ENCODE assay signal across 11 cellular contexts in genomic region chr3:79297242-79297641, GRCh38.
DNase-seq lines count a peak whose midpoint lies in the region; ATAC-seq and TF ChIP-seq lines count a peak whose summit lies in the region.
"Had no signal": no experiment of that assay in that cellular context is flagged by ENCODE, and none has a peak within 500 bp of the region (broad histone marks: within the 10 kb centered on the region; RNA-seq: fewer than 3 reads in every experiment).

No MANE protein-coding gene starts in this region.

- intact Hi-C loops in body of pancreas (cut with DNase I) = no loop called here

- peaks cover 22% of the 10 kb centered on the region for H3K4me1 ChIP-seq in adipocyte (ENCODE audit: control insufficient read depth, insufficient read depth, low read length)
- H3K4me1 ChIP-seq in mesodermal cell (ENCODE audit: control insufficient read depth, insufficient read depth, low read length, poor library complexity, severe bottlenecking) = peaks cover 7% of the 10 kb centered on the region
- H3K4me1 ChIP-seq in Karpas-422 (ENCODE audit: low read length) = no peaks in the 10 kb centered on the region
- H3K4me1 ChIP-seq in body of pancreas = no peaks in the 10 kb centered on the region

- DNase-seq in DMS153 treated with DMSO at 0.1 percent for 48 hours (lab: John Stamatoyannopoulos, UW; ENCODE audit: unreplicated experiment) = peak; percentile 75
- DNase-seq in NCI-H1694 (lab: John Stamatoyannopoulos, UW) = peak; percentile 28
- peak; percentile 94 for DNase-seq in adipocyte (ENCODE audit: low read depth)
- DNase-seq in medulla oblongata (ENCODE audit: extremely low spot score) = no peak
- DNase-seq in Karpas-422 = no peak
- no peak for DNase-seq in body of pancreas
- no peak for DNase-seq in pons (ENCODE audit: low spot score)
- DNase-seq: activated gamma-delta T cell treated with Interleukin-2 at 50 U/mL for 16 hours, left colon, Right ventricle myocardium superior had no signal

- no peak for ATAC-seq in body of pancreas
- ATAC-seq: left colon had no signal

- no peak for TF ChIP-seq CTCF in body of pancreas (IDR thresholded peaks at IDR 0.05)

- H3K9me3 ChIP-seq in adipocyte (ENCODE audit: control insufficient read depth, low read length) (no peaks in the 10 kb centered on the region), mesodermal cell (ENCODE audit: control insufficient read depth, low read length) (no peaks in the 10 kb centered on the region), Karpas-422 (ENCODE audit: low read length) (no peaks in the 10 kb centered on the region), body of pancreas (no peaks in the 10 kb centered on the region)

- H2AFZ ChIP-seq in Karpas-422 (ENCODE audit: low read length) = no peak overlapping the region

- no peak overlapping the region for H3K4me2 ChIP-seq in Karpas-422 (ENCODE audit: low read depth, low read length, poor library complexity, severe bottlenecking)

- H3K36me3 ChIP-seq in adipocyte (ENCODE audit: control insufficient read depth, insufficient read depth, low read length, severe bottlenecking) = no peaks in the 10 kb centered on the region
- no peaks in the 10 kb centered on the region for H3K36me3 ChIP-seq in mesodermal cell (ENCODE audit: control insufficient read depth, insufficient read depth, low read length)
- no peaks in the 10 kb centered on the region for H3K36me3 ChIP-seq in Karpas-422 (ENCODE audit: insufficient read depth, low read length)
- no peaks in the 10 kb centered on the region for H3K36me3 ChIP-seq in body of pancreas (replicated peaks in 1 of 2; ENCODE audit: insufficient read depth in 1 of 2, low read depth in 2 of 2)

- H4K20me1 ChIP-seq in Karpas-422 (ENCODE audit: insufficient read depth, low read depth, low read length) = no peaks in the 10 kb centered on the region

- H3K9ac ChIP-seq in adipocyte (ENCODE audit: low read length) = no peak overlapping the region
- no peak overlapping the region for H3K9ac ChIP-seq in Karpas-422 (ENCODE audit: low read length)

- no peaks in the 10 kb centered on the region for H3K9me2 ChIP-seq in Karpas-422 (replicated peaks; ENCODE audit: insufficient read depth, low read length)

- no peak overlapping the region for H3K4me3 ChIP-seq in adipocyte (ENCODE audit: low read length)
- no peak overlapping the region for H3K4me3 ChIP-seq in mesodermal cell (ENCODE audit: extremely low read depth, insufficient read depth, low read length, poor library complexity, severe bottlenecking)
- H3K4me3 ChIP-seq in Karpas-422 (ENCODE audit: low read length) = no peak overlapping the region
- no peak overlapping the region for H3K4me3 ChIP-seq in body of pancreas

- peak overlapping the region; percentile 49 for H3K27ac ChIP-seq in mesodermal cell (ENCODE audit: low read depth, low read length, severe bottlenecking)
- no peak overlapping the region for H3K27ac ChIP-seq in Karpas-422 (ENCODE audit: low read length)
- no peak overlapping the region for H3K27ac ChIP-seq in body of pancreas

- no peaks in the 10 kb centered on the region for H3K79me2 ChIP-seq in Karpas-422 (ENCODE audit: low read length)

- no peak for TF ChIP-seq POLR2A in body of pancreas (IDR thresholded peaks at IDR 0.05)

- H3K27me3 ChIP-seq in adipocyte (replicated peaks; ENCODE audit: control insufficient read depth, insufficient read depth, low read length) (no peaks in the 10 kb centered on the region), Karpas-422 (ENCODE audit: low read length) (no peaks in the 10 kb centered on the region), body of pancreas (no peaks in the 10 kb centered on the region)

Comparison
In these comparisons a context has a peak if more than half of its experiments do, and no peak if none do; other contexts are left out.
1. DNase-seq: peak in DMS153 treated with DMSO at 0.1 percent for 48 hours (single experiment), NCI-H1694 (single experiment) and adipocyte (single experiment); none in medulla oblongata (single experiment), Karpas-422 (single experiment), body of pancreas (0 of 4) and pons (single experiment).